ENCODE assay signal across 2 cellular contexts in genomic region chr17:9022553-9023388, GRCh38.
TF ChIP-seq lines count a peak whose summit lies in the region.

No MANE protein-coding gene starts in this region.

TF ChIP-seq in endothelial cell of umbilical vein, 7 proteins besides CTCF, POLR2A, EP300 and RAD21 (continued from another document):
- no peak for TF ChIP-seq JUN (IDR thresholded peaks at IDR 0.05; ENCODE audit: borderline replicate concordance, insufficient read depth, insufficient read length, low read depth)
TF ChIP-seq in endothelial cell of umbilical vein: peak in this region for 1.

TF ChIP-seq in neural cell, 6 proteins besides CTCF, POLR2A, EP300 and RAD21 (continued from another document):
- no peak for TF ChIP-seq REST (IDR thresholded peaks at IDR 0.05; ENCODE audit: borderline replicate concordance)
- no peak for TF ChIP-seq POLR2AphosphoS5 (IDR thresholded peaks at IDR 0.05)
- peak; percentile 74 for TF ChIP-seq EZH2 (IDR thresholded peaks at IDR 0.05; ENCODE audit: borderline replicate concordance, insufficient read depth, low read length, poor library complexity, severe bottlenecking)
